30 cellular contexts compared by ENCODE assay signal in genomic region chr10:105159268-105159667, GRCh38.
"Had no signal": no experiment of that assay in that cellular context is flagged by ENCODE, and none has a peak within 500 bp of the region (broad histone marks: within the 10 kb centered on the region; RNA-seq: fewer than 3 reads in every experiment).

No MANE protein-coding gene starts in this region.

- H3K9me3 Mint-ChIP-seq: memory B cell had no signal

- ATAC-seq: heart left ventricle; left lung; mucosa of descending colon; naive thymus-derived CD4-positive, alpha-beta T cell; natural killer cell treated with Interleukin-12 subunit alpha and Interleukin-12 subunit beta and Interleukin-15 and Interleukin-18, amount 100 ng/mL, for 72 hours; pancreas; right cardiac atrium; sciatic nerve; stimulated activated naive B cell treated with anti-CD40 and anti-IgM and Interleukin-4, amounts not matched to agents 10 μg/mL and 1 μg/mL and 100 μg/mL, for 72 hours; upper lobe of right lung had no signal

- H3K27me3 Mint-ChIP-seq: memory B cell; naive thymus-derived CD4-positive, alpha-beta T cell; stimulated activated naive B cell treated with anti-CD40 and anti-IgM and Interleukin-4, amounts not matched to agents 10 μg/mL and 1 μg/mL and 100 μg/mL, for 72 hours; stimulated activated naive CD8-positive, alpha-beta T cell treated with anti-CD3 and anti-CD28 coated beads, Interleukin-15, Interleukin-2, amounts not matched to agents 100 ng/mL and 50 ng/mL, for 24 hours had no signal

- H3K4me3 Mint-ChIP-seq: immature natural killer cell; memory B cell; naive thymus-derived CD4-positive, alpha-beta T cell; natural killer cell treated with Interleukin-12 subunit alpha and Interleukin-12 subunit beta and Interleukin-15 and Interleukin-18, amount 100 ng/mL, for 72 hours; stimulated activated naive B cell treated with anti-CD40 and anti-IgM and Interleukin-4, amounts not matched to agents 10 μg/mL and 1 μg/mL and 100 μg/mL, for 72 hours; stimulated activated naive CD8-positive, alpha-beta T cell treated with anti-CD3 and anti-CD28 coated beads, Interleukin-15, Interleukin-2, amounts not matched to agents 100 ng/mL and 50 ng/mL, for 24 hours had no signal

- H3K4me3 ChIP-seq: heart left ventricle, left lung, lung, mucosa of descending colon, pancreas, prostate gland, skin epidermis, suprapubic skin, thoracic aorta, tibial artery, upper lobe of right lung had no signal

- H3K4me1 ChIP-seq: heart left ventricle, left lung, pancreas, prostate gland, suprapubic skin, tibial artery, upper lobe of right lung had no signal

- H3K36me3 Mint-ChIP-seq: immature natural killer cell; memory B cell; natural killer cell treated with Interleukin-12 subunit alpha and Interleukin-12 subunit beta and Interleukin-15 and Interleukin-18, amount 100 ng/mL, for 72 hours; stimulated activated naive B cell treated with anti-CD40 and anti-IgM and Interleukin-4, amounts not matched to agents 10 μg/mL and 1 μg/mL and 100 μg/mL, for 72 hours had no signal

- H3K36me3 ChIP-seq: heart left ventricle, left lung, pancreas, prostate gland, suprapubic skin, thoracic aorta, tibial artery, upper lobe of right lung had no signal

- H3K4me1 Mint-ChIP-seq: immature natural killer cell; memory B cell; stimulated activated naive B cell treated with anti-CD40 and anti-IgM and Interleukin-4, amounts not matched to agents 10 μg/mL and 1 μg/mL and 100 μg/mL, for 72 hours had no signal

- H3K27ac Mint-ChIP-seq: immature natural killer cell; memory B cell; naive thymus-derived CD4-positive, alpha-beta T cell; natural killer cell treated with Interleukin-12 subunit alpha and Interleukin-12 subunit beta and Interleukin-15 and Interleukin-18, amount 100 ng/mL, for 72 hours; stimulated activated naive B cell treated with anti-CD40 and anti-IgM and Interleukin-4, amounts not matched to agents 10 μg/mL and 1 μg/mL and 100 μg/mL, for 72 hours; stimulated activated naive CD8-positive, alpha-beta T cell treated with anti-CD3 and anti-CD28 coated beads, Interleukin-15, Interleukin-2, amounts not matched to agents 100 ng/mL and 50 ng/mL, for 24 hours had no signal

- H3K27ac ChIP-seq: heart left ventricle, left lung, pancreas, prostate gland, skin epidermis, suprapubic skin, thoracic aorta, tibial artery, upper lobe of right lung had no signal

- DNase-seq: heart left ventricle; hypothalamus; immature natural killer cell; kidney; left lung; midbrain; mucosa of descending colon; naive thymus-derived CD4-positive, alpha-beta T cell; nucleus accumbens; pancreas; posterior cingulate gyrus; retina; right cardiac atrium; stimulated activated CD4-positive, alpha-beta T cell treated with anti-CD3 and anti-CD28 coated beads, Interleukin-12 subunit alpha, Interleukin-12 subunit beta, amount 100 ng/mL, for 4 hours; stimulated activated CD4-positive, alpha-beta T cell treated with anti-CD3 and anti-CD28 coated beads, Interleukin-15, amount 100 ng/mL, for 24 hours; stimulated activated CD4-positive, alpha-beta T cell treated with anti-CD3 and anti-CD28 coated beads, Interleukin-2, amount 100 ng/mL, for 24 hours; stimulated activated CD4-positive, alpha-beta T cell treated with anti-CD3 and anti-CD28 coated beads, Interleukin-4, amount 100 ng/mL, for 1 hour; stimulated activated naive B cell treated with anti-CD40 and anti-IgM and Interleukin-4, amounts not matched to agents 10 μg/mL and 1 μg/mL and 100 μg/mL, for 72 hours; tibial artery; trophoblast cell; upper lobe of right lung had no signal

- H3K9me3 ChIP-seq: heart left ventricle, left lung, mucosa of descending colon, pancreas, prostate gland, suprapubic skin, thoracic aorta, tibial artery, upper lobe of right lung had no signal

- H3K27me3 ChIP-seq: heart left ventricle, left lung, pancreas, suprapubic skin, tibial artery, upper lobe of right lung had no signal
